ENCODE assay signal across 1 cellular context in the genomic region with DNA sequence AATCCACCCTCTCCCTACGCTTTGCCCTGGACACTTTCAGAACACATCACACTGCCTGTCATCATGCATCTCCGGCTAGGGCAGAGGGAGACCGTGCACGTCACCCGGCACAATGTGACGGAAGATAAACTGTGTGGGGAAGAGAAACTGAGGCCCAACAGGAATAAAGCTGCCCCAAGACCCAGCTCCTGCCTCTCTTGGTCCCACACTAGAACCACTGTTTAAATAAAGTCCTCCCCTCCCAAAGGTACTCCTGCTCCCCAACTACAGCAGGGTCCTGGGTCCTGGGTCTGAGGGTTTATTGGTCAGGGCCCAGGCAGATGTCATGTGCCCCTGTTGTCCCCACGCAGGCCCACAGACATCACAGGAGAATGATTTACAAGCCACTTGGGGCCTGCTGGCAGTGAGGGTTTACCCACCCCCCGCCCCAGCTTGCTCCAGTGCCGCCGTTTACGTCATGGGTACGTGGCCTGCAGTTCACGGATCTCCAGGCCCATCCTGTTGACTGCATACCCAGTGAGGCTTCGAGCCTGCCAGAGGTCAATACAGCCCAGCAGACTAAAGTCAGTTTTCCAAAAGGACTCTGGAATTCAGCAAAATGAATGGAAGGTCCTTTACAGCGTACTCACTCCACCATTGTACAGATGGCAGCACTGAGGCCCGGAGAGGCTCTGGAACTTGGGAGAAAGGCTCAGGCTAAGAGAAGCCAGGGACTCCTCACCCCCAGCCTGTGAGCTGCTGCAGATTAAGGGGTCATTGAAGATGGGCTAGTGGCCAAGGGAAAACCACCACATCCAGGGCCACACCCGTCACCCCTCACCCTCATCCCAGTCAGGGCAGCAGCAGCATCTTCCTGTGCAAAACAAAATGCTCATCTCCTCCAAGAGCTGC.
TF ChIP-seq lines count a peak whose summit lies in the region.

No MANE protein-coding gene starts in this region.

TF ChIP-seq in IMR-90, 13 proteins besides CTCF, POLR2A, EP300 and RAD21:
- no peak for TF ChIP-seq NFE2L2 (IDR thresholded peaks at IDR 0.05; ENCODE audit: low read depth, low read length)
TF ChIP-seq in IMR-90: peak in this region for 0.
